In genomic region chr5:137190031-137190430, GRCh38 we compare ENCODE assay signal across 19 cellular contexts.
DNase-seq lines count a peak whose midpoint lies in the region; ATAC-seq and TF ChIP-seq lines count a peak whose summit lies in the region.
"Had no signal": no experiment of that assay in that cellular context is flagged by ENCODE, and none has a peak within 500 bp of the region (broad histone marks: within the 10 kb centered on the region; RNA-seq: fewer than 3 reads in every experiment).

No MANE protein-coding gene starts in this region.

- no peaks in the 10 kb centered on the region for H4K20me1 ChIP-seq in SK-N-SH (ENCODE audit: insufficient read depth)
- H4K20me1 ChIP-seq: BLaER1 had no signal

- H3K9ac ChIP-seq in SK-N-SH, result no peak overlapping the region
- H3K9ac ChIP-seq: BLaER1 had no signal

- 38% methylated on average over 2 of the region's 2 CpGs for WGBS in SK-N-SH (ENCODE audit: low lambda C conversion rate)

- no peak overlapping the region for H2AFZ ChIP-seq in SK-N-SH (ENCODE audit: low read depth)

- POLR2A ChIA-PET in SK-N-SH (lab: Yijun Ruan, JAX), result no interaction called here
- POLR2A ChIA-PET in activated CD4-positive, alpha-beta T cell treated with anti-CD3 and anti-CD28 coated beads, Interleukin-2, amount 10 ng/mL, durations not matched to agents 7 days and 5 days (lab: Charles Lee), result no interaction called here

- peak overlapping the region; percentile 18; the same call in 1 of the 2 replicates for H3K4me2 ChIP-seq in SK-N-SH
- H3K4me2 ChIP-seq: BLaER1 had no signal

- no peaks in the 10 kb centered on the region for H3K9me3 ChIP-seq in SK-N-SH
- H3K9me3 ChIP-seq in RWPE2 (ENCODE audit: severe bottlenecking), result no peaks in the 10 kb centered on the region
- H3K9me3 ChIP-seq: BLaER1, HAP-1 had no signal

- ATAC-seq in SK-N-SH treated with all-trans-retinoic acid at 6 μM for 48 hours, result no peak
- ATAC-seq in RWPE2 (ENCODE audit: low read depth), result no peak
- ATAC-seq in GM19035 (IDR thresholded peaks at IDR 0.05; ENCODE audit: unreplicated experiment), result no peak
- no peak for ATAC-seq in HG02571 (IDR thresholded peaks at IDR 0.05; ENCODE audit: unreplicated experiment)
- ATAC-seq: CD8-positive, alpha-beta T cell; K562 had no signal

- H3K9me2 ChIP-seq in SK-N-SH, result no peaks in the 10 kb centered on the region

- H3K27ac Mint-ChIP-seq in activated CD4-positive, alpha-beta T cell treated with anti-CD3 and anti-CD28 coated beads, Interleukin-2, amount 10 ng/mL, durations not matched to agents 7 days and 5 days, result no peak overlapping the region
- H3K27ac Mint-ChIP-seq: CD8-positive, alpha-beta T cell had no signal

- H3K4me1 ChIP-seq in SK-N-SH (ENCODE audit: control insufficient read depth in 1 of 2, insufficient read depth in 2 of 2, low read depth in 1 of 2, low read length in 1 of 2) (peaks cover 4 to 16% of the 10 kb centered on the region in 2 experiments; a peak in 3 of 4 replicates), RWPE2 (ENCODE audit: insufficient read depth, poor library complexity, severe bottlenecking) (peaks cover 32% of the 10 kb centered on the region)
- H3K4me1 ChIP-seq: BLaER1, HAP-1 had no signal

- TF ChIP-seq EP300 in SK-N-SH (IDR thresholded peaks at IDR 0.05; ENCODE audit: borderline replicate concordance in 1 of 2, low read depth in 1 of 2, low read length in 1 of 2), result no peak

- peaks cover 4% of the 10 kb centered on the region; the same call in 1 of the 2 replicates for H3K79me2 ChIP-seq in SK-N-SH (ENCODE audit: insufficient read depth)

- H3K9me3 Mint-ChIP-seq in activated CD4-positive, alpha-beta T cell treated with anti-CD3 and anti-CD28 coated beads, Interleukin-2, amount 10 ng/mL, durations not matched to agents 7 days and 5 days, result no peaks in the 10 kb centered on the region
- H3K9me3 Mint-ChIP-seq: CD8-positive, alpha-beta T cell had no signal

- H3K27ac ChIP-seq in SK-N-SH (ENCODE audit: low read depth in 2 of 2, low read length in 1 of 2) (peak overlapping the region in 1 of 2 experiments; percentile 58; a peak in 2 of 4 replicates), RWPE2 (ENCODE audit: poor library complexity, severe bottlenecking) (peak overlapping the region; percentile 45)
- H3K27ac ChIP-seq: 22Rv1, BLaER1 had no signal

- H3K4me1 Mint-ChIP-seq in activated CD4-positive, alpha-beta T cell treated with anti-CD3 and anti-CD28 coated beads, Interleukin-2, amount 10 ng/mL, durations not matched to agents 7 days and 5 days, result no peaks in the 10 kb centered on the region

- CTCF ChIA-PET in SK-N-SH (lab: Yijun Ruan, JAX), result no interaction called here
- CTCF ChIA-PET in activated CD4-positive, alpha-beta T cell treated with anti-CD3 and anti-CD28 coated beads, Interleukin-2, amount 10 ng/mL, durations not matched to agents 7 days and 5 days (lab: Charles Lee), result no interaction called here

- no peaks in the 10 kb centered on the region for H3K27me3 ChIP-seq in SK-N-SH (ENCODE audit: insufficient read depth)
- H3K27me3 ChIP-seq in RWPE2 (ENCODE audit: insufficient read depth, poor library complexity, severe bottlenecking), result no peaks in the 10 kb centered on the region
- H3K27me3 ChIP-seq: BLaER1 had no signal

- TF ChIP-seq RAD21 in SK-N-SH (IDR thresholded peaks at IDR 0.05; ENCODE audit: low read length), result no peak

- H3K4me3 Mint-ChIP-seq in activated CD4-positive, alpha-beta T cell treated with anti-CD3 and anti-CD28 coated beads, Interleukin-2, amount 10 ng/mL, durations not matched to agents 7 days and 5 days, result no peak overlapping the region
- H3K4me3 Mint-ChIP-seq: CD8-positive, alpha-beta T cell had no signal

- TF ChIP-seq CTCF in SK-N-SH (IDR thresholded peaks at IDR 0.05) (no peak), RWPE2 (IDR thresholded peaks at IDR 0.05; ENCODE audit: poor library complexity, severe bottlenecking) (no peak)

- H3K36me3 ChIP-seq in SK-N-SH (replicated peaks in 1 of 2; ENCODE audit: control insufficient read depth in 1 of 2, insufficient read depth in 2 of 2, low read length in 1 of 2) (no peaks in the 10 kb centered on the region), RWPE2 (ENCODE audit: low read depth) (no peaks in the 10 kb centered on the region)
- H3K36me3 ChIP-seq: BLaER1, HAP-1 had no signal

- peaks cover 2% of the 10 kb centered on the region for H3K27me3 Mint-ChIP-seq in activated CD4-positive, alpha-beta T cell treated with anti-CD3 and anti-CD28 coated beads, Interleukin-2, amount 10 ng/mL, durations not matched to agents 7 days and 5 days

- no peaks in the 10 kb centered on the region for H3K36me3 Mint-ChIP-seq in activated CD4-positive, alpha-beta T cell treated with anti-CD3 and anti-CD28 coated beads, Interleukin-2, amount 10 ng/mL, durations not matched to agents 7 days and 5 days (ENCODE audit: low read depth)
- H3K36me3 Mint-ChIP-seq: CD8-positive, alpha-beta T cell had no signal

- peaks cover 6% of the 10 kb centered on the region for H3F3A ChIP-seq in SK-N-SH (replicated peaks; ENCODE audit: insufficient read depth)

- no peak overlapping the region for H3K4me3 ChIP-seq in SK-N-SH (ENCODE audit: low read depth in 2 of 2, low read length in 1 of 2)
- no peak overlapping the region for H3K4me3 ChIP-seq in RWPE2 (ENCODE audit: severe bottlenecking)
- H3K4me3 ChIP-seq: BLaER1, HAP-1, K562 had no signal

- DNase-seq in SK-N-SH (no peak), RWPE2 (ENCODE audit: low spot score) (no peak), fibroblast of peridontal ligament (ENCODE audit: extremely low read depth) (peak; percentile 35), SHP77 treated with DMSO at 0.1 percent for 48 hours (lab: John Stamatoyannopoulos, UW) (no peak)
- DNase-seq in activated CD4-positive, alpha-beta T cell treated with anti-CD3 and anti-CD28 coated beads, Interleukin-2, amount 10 ng/mL, durations not matched to agents 7 days and 5 days, result no peak
- DNase-seq: CD8-positive, alpha-beta T cell; DMS53; NCI-H1105; NCI-H2081; NCI-H774; OCI-M1; SIG-M5 had no signal

TF ChIP-seq in SK-N-SH, 30 proteins besides CTCF, POLR2A, EP300 and RAD21 (continues in another document):
- no peak for TF ChIP-seq USF1 (IDR thresholded peaks at IDR 0.05; ENCODE audit: borderline replicate concordance, low read depth)
- TF ChIP-seq FOXJ3 (CRISPR knock-in tag; IDR thresholded peaks at IDR 0.05), result no peak
- no peak for TF ChIP-seq GABPA (IDR thresholded peaks at IDR 0.05; ENCODE audit: low read depth)
- TF ChIP-seq POLR2AphosphoS5 (IDR thresholded peaks at IDR 0.05; ENCODE audit: low read depth, low read length), result no peak
- no peak for TF ChIP-seq RCOR1 (IDR thresholded peaks at IDR 0.05; ENCODE audit: low read length)
- no peak for TF ChIP-seq RXRA (IDR thresholded peaks at IDR 0.05; ENCODE audit: borderline replicate concordance, low read depth)
- no peak for TF ChIP-seq SMC3 (IDR thresholded peaks at IDR 0.05; ENCODE audit: low read depth, low read length)
- no peak for TF ChIP-seq MXI1 (IDR thresholded peaks at IDR 0.05; ENCODE audit: low read depth, low read length)
- TF ChIP-seq NFIC (IDR thresholded peaks at IDR 0.05; ENCODE audit: borderline replicate concordance), result no peak

TF ChIP-seq in SK-N-SH treated with all-trans-retinoic acid at 6 μM for 48 hours, 23 proteins besides CTCF, POLR2A, EP300 and RAD21 (continues in another document):
- no peak for TF ChIP-seq TOX (CRISPR knock-in tag; IDR thresholded peaks at IDR 0.05; ENCODE audit: borderline replicate concordance)
- TF ChIP-seq CREB5 (CRISPR knock-in tag; IDR thresholded peaks at IDR 0.05; ENCODE audit: low read depth), result no peak
- TF ChIP-seq ZFP3 (CRISPR knock-in tag; IDR thresholded peaks at IDR 0.05), result no peak
- TF ChIP-seq CSRNP3 (CRISPR knock-in tag; IDR thresholded peaks at IDR 0.05), result no peak
- TF ChIP-seq OSR1 (CRISPR knock-in tag; IDR thresholded peaks at IDR 0.05), result no peak
- no peak for TF ChIP-seq ZNF8 (CRISPR knock-in tag; IDR thresholded peaks at IDR 0.05)
- no peak for TF ChIP-seq CSDC2 (CRISPR knock-in tag; IDR thresholded peaks at IDR 0.05)
- no peak for TF ChIP-seq ZNF70 (CRISPR knock-in tag; IDR thresholded peaks at IDR 0.05)
- no peak for TF ChIP-seq PPARA (CRISPR knock-in tag; IDR thresholded peaks at IDR 0.05; ENCODE audit: borderline replicate concordance)
